ENCODE assay signal across 6 cellular contexts in genomic region chr19:12800344-12800732, GRCh38. TPM values are rescaled to one million over a fixed set of nuclear protein-coding genes. Genes with fewer than 3 reads are reported as not detected.
DNase-seq lines count a peak whose midpoint lies in the region; ATAC-seq and TF ChIP-seq lines count a peak whose summit lies in the region.

No MANE protein-coding gene starts in this region.

- no peaks in the 10 kb centered on the region for H3K9me3 Mint-ChIP-seq in activated naive CD8-positive, alpha-beta T cell treated with anti-CD3 and anti-CD28 coated beads for 36 hours
- no peaks in the 10 kb centered on the region for H3K9me3 Mint-ChIP-seq in natural killer cell

- no peak for TF ChIP-seq CTCF in natural killer cell (IDR thresholded peaks at IDR 0.05)
- TF ChIP-seq CTCF in body of pancreas (IDR thresholded peaks at IDR 0.05): no peak

- H3K9me2 ChIP-seq in GM23248 (ENCODE audit: insufficient read depth): no peaks in the 10 kb centered on the region

- H3K9ac ChIP-seq in GM23248: peak overlapping the region; percentile 83

- H3K27me3 ChIP-seq in GM23248 (replicated peaks; ENCODE audit: insufficient read depth): no peaks in the 10 kb centered on the region
- H3K27me3 ChIP-seq in body of pancreas: no peaks in the 10 kb centered on the region

- DNase-seq in GM23248: peak; percentile 30
- DNase-seq in activated naive CD8-positive, alpha-beta T cell treated with anti-CD3 and anti-CD28 coated beads for 36 hours: no peak
- no peak for DNase-seq in natural killer cell
- DNase-seq in body of pancreas: no peak
- DNase-seq in D341Med (ENCODE audit: low spot score): no peak

- H2AFZ ChIP-seq in GM23248: no peak overlapping the region

- H3K36me3 ChIP-seq in GM23248 (ENCODE audit: low read depth): no peaks in the 10 kb centered on the region
- no peaks in the 10 kb centered on the region for H3K36me3 ChIP-seq in body of pancreas (replicated peaks in 1 of 2; ENCODE audit: insufficient read depth in 1 of 2, low read depth in 2 of 2)

- no peak overlapping the region for H3K27ac Mint-ChIP-seq in activated naive CD8-positive, alpha-beta T cell treated with anti-CD3 and anti-CD28 coated beads for 36 hours
- no peak overlapping the region for H3K27ac Mint-ChIP-seq in natural killer cell

- H3K36me3 Mint-ChIP-seq in activated naive CD8-positive, alpha-beta T cell treated with anti-CD3 and anti-CD28 coated beads for 36 hours: peaks cover 11% of the 10 kb centered on the region
- no peaks in the 10 kb centered on the region for H3K36me3 Mint-ChIP-seq in natural killer cell

- H3K9me3 ChIP-seq in GM23248 (ENCODE audit: low read depth) (no peaks in the 10 kb centered on the region), body of pancreas (no peaks in the 10 kb centered on the region)

- H3K4me2 ChIP-seq in GM23248 (ENCODE audit: unreplicated experiment): peak overlapping the region; percentile 95

- H3K4me3 Mint-ChIP-seq in activated naive CD8-positive, alpha-beta T cell treated with anti-CD3 and anti-CD28 coated beads for 36 hours: peak overlapping the region; percentile 91
- H3K4me3 Mint-ChIP-seq in natural killer cell: peak overlapping the region; percentile 88

- H3F3A ChIP-seq in GM23248 (ENCODE audit: insufficient read depth): peaks cover 21% of the 10 kb centered on the region; the same call in 1 of the 2 replicates

- no peaks in the 10 kb centered on the region for H3K27me3 Mint-ChIP-seq in activated naive CD8-positive, alpha-beta T cell treated with anti-CD3 and anti-CD28 coated beads for 36 hours
- peaks cover 0 to 12% of the 10 kb centered on the region in 2 donors for H3K27me3 Mint-ChIP-seq in natural killer cell (ENCODE audit: low read depth in 2 of 2)

- H3K79me2 ChIP-seq in GM23248 (ENCODE audit: insufficient read depth): no peaks in the 10 kb centered on the region; the same call in 1 of the 2 replicates

- in situ Hi-C loops in GM23248 (cut with MboI): no loop called here

- H3K27ac ChIP-seq in GM23248: no peak overlapping the region
- peak overlapping the region in 2 of 4 donors; percentile 74 to 80 for H3K27ac ChIP-seq in body of pancreas

- H3K4me3 ChIP-seq in GM23248 (peak overlapping the region; percentile 83), body of pancreas (no peak overlapping the region)

- intact Hi-C loops in natural killer cell (cut with micrococcal nuclease) (no loop called here), body of pancreas (cut with DNase I) (loop anchor here (5.0 kb wide), 1 partner anchor 38 kb away; no protein-coding TSS in a partner anchor)

- no peak for ATAC-seq in natural killer cell
- no peak for ATAC-seq in body of pancreas
- no peak for ATAC-seq in HG02852 (IDR thresholded peaks at IDR 0.05; ENCODE audit: unreplicated experiment)

- peaks cover 25% of the 10 kb centered on the region for H3K4me1 Mint-ChIP-seq in activated naive CD8-positive, alpha-beta T cell treated with anti-CD3 and anti-CD28 coated beads for 36 hours
- H3K4me1 Mint-ChIP-seq in natural killer cell: peaks cover 25 to 28% of the 10 kb centered on the region in 2 donors

- 89 to 91% methylated on average over 3 of the region's 3 CpGs for WGBS in GM23248 (ENCODE audit: low coverage in 1 of 2, low lambda C conversion rate in 2 of 2, missing lambda C conversion rate in 2 of 2), 2 experiments
- 50 to 53% methylated on average over 1 to 3 of the region's 3 CpGs for WGBS in body of pancreas, 2 donors

- H4K20me1 ChIP-seq in GM23248 (ENCODE audit: insufficient read depth): no peaks in the 10 kb centered on the region

- TF ChIP-seq POLR2A in body of pancreas (IDR thresholded peaks at IDR 0.05): no peak

- H3K4me1 ChIP-seq in GM23248 (ENCODE audit: insufficient read depth) (peaks cover 5% of the 10 kb centered on the region; the same call in 1 of the 2 replicates), body of pancreas (peaks cover 33% of the 10 kb centered on the region)

RNA-seq across cellular contexts. Expression of gene PRDX2, which starts 1.3 kb away (rescaled TPM):
- 230 TPM in 2 replicates for total RNA-seq in GM23248 (2014; rRNA removed; shearing (Covaris generic))
- 252 TPM in 2 replicates for polyA plus RNA-seq in GM23248 (2016; fragmentation: Nextera tagmentation; extraction: Ambion mirVana)
- total RNA-seq in activated naive CD8-positive, alpha-beta T cell treated with anti-CD3 and anti-CD28 coated beads for 36 hours: 100 to 1,000 TPM; 238 to 241 TPM
- total RNA-seq in natural killer cell (10 to 100 TPM; 28.8 to 67.1 (median 66.9) TPM), body of pancreas (100 to 1,000 TPM; 105 to 146 TPM)

RNA-seq across cellular contexts. Expression of gene THSD8, which starts 1.5 kb away (rescaled TPM):
- not detected in 2 replicates for total RNA-seq in GM23248 (2014; rRNA removed; shearing (Covaris generic))
- 10.8 and 12.5 TPM in 2 replicates for polyA plus RNA-seq in GM23248 (2016; fragmentation: Nextera tagmentation; extraction: Ambion mirVana)
- 10 to 100 TPM; 25.3 to 30.5 TPM for total RNA-seq in activated naive CD8-positive, alpha-beta T cell treated with anti-CD3 and anti-CD28 coated beads for 36 hours
- total RNA-seq in natural killer cell (1 to 10 TPM; 1.7 to 2.8 (median 2.2) TPM), body of pancreas (not detected)

RNA-seq across cellular contexts. Expression of gene RNASEH2A, which starts 6.0 kb away (rescaled TPM):
- 8.2 and 16.9 TPM in 2 replicates for total RNA-seq in GM23248 (2014; rRNA removed; shearing (Covaris generic))
- 23.8 and 32.3 TPM in 2 replicates for polyA plus RNA-seq in GM23248 (2016; fragmentation: Nextera tagmentation; extraction: Ambion mirVana)
- total RNA-seq in activated naive CD8-positive, alpha-beta T cell treated with anti-CD3 and anti-CD28 coated beads for 36 hours: 10 to 100 TPM; 46.1 to 55.5 TPM
- total RNA-seq in natural killer cell (1 to 10 TPM; 6.6 to 8.7 (median 7.4) TPM), body of pancreas (1 to 10 TPM; 1.3 to 6.5 TPM)

RNA-seq across cellular contexts. Expression of gene JUNB, which starts 9.1 kb away (rescaled TPM):
- total RNA-seq in GM23248 (2014; rRNA removed; shearing (Covaris generic)): 159 and 195 TPM in 2 replicates
- 95.1 and 96.2 TPM in 2 replicates for polyA plus RNA-seq in GM23248 (2016; fragmentation: Nextera tagmentation; extraction: Ambion mirVana)
- 100 to 1,000 TPM; 171 to 175 TPM for total RNA-seq in activated naive CD8-positive, alpha-beta T cell treated with anti-CD3 and anti-CD28 coated beads for 36 hours
- total RNA-seq in natural killer cell (100 to 1,000 TPM; 781 to 903 (median 859) TPM), body of pancreas (100 to 1,000 TPM; 219 to 485 TPM)

RNA-seq across cellular contexts. Expression of gene HOOK2, which starts 25.0 kb away (rescaled TPM):
- 17.1 TPM in 2 replicates for total RNA-seq in GM23248 (2014; rRNA removed; shearing (Covaris generic))
- 11.8 and 12.4 TPM in 2 replicates for polyA plus RNA-seq in GM23248 (2016; fragmentation: Nextera tagmentation; extraction: Ambion mirVana)
- total RNA-seq in activated naive CD8-positive, alpha-beta T cell treated with anti-CD3 and anti-CD28 coated beads for 36 hours: 10 to 100 TPM; 13.0 to 13.8 TPM
- total RNA-seq in natural killer cell (10 to 100 TPM; 13.3 to 15.3 (median 13.9) TPM), body of pancreas (100 to 1,000 TPM; 114 to 354 TPM)

Comparison
In these comparisons a context has a peak if more than half of its experiments do, and no peak if none do; other contexts are left out.
1. RNA of gene THSD8, which starts 1.5 kb away (total RNA-seq): 25.3 to 30.5 TPM in activated naive CD8-positive, alpha-beta T cell treated with anti-CD3 and anti-CD28 coated beads for 36 hours; 1.7 to 2.8 TPM in natural killer cell, not detected in GM23248 and not detected in body of pancreas; every median in the first group is over 4 times any median in the second.